Comparison of ENCODE assay signal across 8 cellular contexts in the genomic region with DNA sequence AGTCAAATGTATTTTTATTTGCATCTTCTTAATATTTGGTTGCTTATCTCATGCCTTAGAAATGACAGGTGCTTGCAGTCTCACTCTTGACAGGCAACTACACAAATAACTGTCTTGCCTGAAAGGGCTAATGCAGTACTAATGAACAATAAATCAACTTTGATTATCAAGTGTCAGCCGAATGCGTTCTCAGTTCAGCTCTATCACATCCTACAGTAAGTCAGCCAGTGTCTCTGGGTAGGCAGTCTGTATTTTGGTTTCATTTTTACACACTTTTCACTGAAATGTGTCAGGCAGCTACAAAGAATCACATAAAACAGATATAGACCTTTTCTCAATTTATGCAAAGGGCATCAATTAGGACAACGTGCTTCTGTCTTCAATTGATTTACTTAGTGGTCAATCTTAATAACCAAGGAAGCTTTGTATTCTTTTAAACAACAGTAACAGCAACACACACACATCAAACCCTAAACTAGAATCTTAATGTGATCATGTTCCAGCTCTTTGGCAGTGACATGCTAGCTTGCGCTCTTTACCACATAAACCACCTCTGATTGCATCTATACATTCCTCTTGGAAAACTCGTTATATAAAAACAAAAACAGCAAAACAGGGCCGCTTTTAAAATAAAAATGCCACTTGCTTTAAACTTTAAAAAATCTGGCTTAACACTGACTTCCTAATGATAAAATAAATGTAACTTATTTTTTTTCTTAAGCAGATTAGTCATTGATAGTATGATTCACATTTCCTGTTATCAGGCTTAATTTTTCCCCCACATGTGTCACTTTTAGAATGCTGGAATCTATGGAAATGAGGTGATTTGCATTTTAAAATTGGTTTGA.
A peak's percentile ranks its signal among the peaks of the same experiment; 100 is the strongest.
DNase-seq lines count a peak whose midpoint lies in the region; ATAC-seq and TF ChIP-seq lines count a peak whose summit lies in the region.

No MANE protein-coding gene starts in this region.

- H3K36me3 ChIP-seq in SK-N-MC (ENCODE audit: insufficient read depth, low read length) (no peaks in the 10 kb centered on the region), cardiac muscle cell (no peaks in the 10 kb centered on the region)

- DNase-seq in DMS53 (lab: John Stamatoyannopoulos, UW) (peak; percentile 2), DMS53 treated with DMSO at 0.1 percent for 48 hours (lab: John Stamatoyannopoulos, UW; ENCODE audit: unreplicated experiment) (no peak), SK-N-MC (ENCODE audit: low read depth, low spot score) (no peak), cardiac muscle cell (ENCODE audit: low read depth in 1 of 2, low spot score in 1 of 2) (peak in 1 of 2 donors; percentile 61), Calu3 (no peak), islet precursor cell (no peak)

- H3K27ac ChIP-seq in SK-N-MC: no peak overlapping the region
- peak overlapping the region; percentile 99 for H3K27ac ChIP-seq in cardiac muscle cell
- peak overlapping the region in 20 of 21 experiments; percentile 75 to 96 (median 88) for H3K27ac ChIP-seq in skin epidermis

- CTCF ChIA-PET in Calu3 (lab: Charles Lee): interaction anchor here (0.5 to 0.6 kb wide), 4 partner anchors 31 to 190 kb away, joined by 3 to 4 read pairs (median 4); no protein-coding TSS in a partner anchor

- H3K27ac Mint-ChIP-seq in Calu3 (ENCODE audit: unreplicated experiment): no peak overlapping the region

- no TSS peak for BruUV-seq in Calu3 (replicated peaks; lab: Mats Ljungman, UMichigan)

- peaks cover 58% of the 10 kb centered on the region for H3K4me1 ChIP-seq in cardiac muscle cell (ENCODE audit: low read depth)

- H3K9ac ChIP-seq in SK-N-MC (ENCODE audit: insufficient read length): peak overlapping the region; percentile 37

- no peaks in the 10 kb centered on the region for H3K27me3 ChIP-seq in cardiac muscle cell

- intact Hi-C loops in Calu3 (cut with micrococcal nuclease; ENCODE audit: unreplicated experiment): loop anchor here (2.0 to 10.0 kb wide), 4 partner anchors 36 to 348 kb away; no protein-coding TSS in a partner anchor

- peak; percentile 47 for ATAC-seq in HG02885 (IDR thresholded peaks at IDR 0.05; ENCODE audit: poor library complexity, unreplicated experiment)

- TF ChIP-seq CTCF in cardiac muscle cell (IDR thresholded peaks at IDR 0.05; ENCODE audit: low read depth, low read length): no peak
- TF ChIP-seq CTCF in Calu3 (IDR thresholded peaks at IDR 0.05; ENCODE audit: unreplicated experiment): no peak

- H3K36me3 Mint-ChIP-seq in Calu3 (ENCODE audit: insufficient read depth, unreplicated experiment): peaks cover 12% of the 10 kb centered on the region

- peak overlapping the region; percentile 82 for H3K4me3 ChIP-seq in SK-N-MC
- peak overlapping the region; percentile 83 for H3K4me3 ChIP-seq in cardiac muscle cell
- H3K4me3 ChIP-seq in skin epidermis: peak overlapping the region; percentile 56 to 74 (median 59)

- no peaks in the 10 kb centered on the region for H3K27me3 Mint-ChIP-seq in Calu3 (ENCODE audit: unreplicated experiment)

- no peaks in the 10 kb centered on the region for H3K9me3 Mint-ChIP-seq in Calu3 (ENCODE audit: low read depth, unreplicated experiment)

- no peaks in the 10 kb centered on the region for H3K9me3 ChIP-seq in SK-N-MC (ENCODE audit: low read depth, low read length)
- H3K9me3 ChIP-seq in cardiac muscle cell (ENCODE audit: low read depth): no peaks in the 10 kb centered on the region

- peaks cover 31% of the 10 kb centered on the region for H3K4me1 Mint-ChIP-seq in Calu3 (ENCODE audit: low read depth, unreplicated experiment)

- H3K4me3 Mint-ChIP-seq in Calu3 (ENCODE audit: low read depth, unreplicated experiment): no peak overlapping the region
